1 cellular context compared by ENCODE assay signal in genomic region chr17:74373838-74374606, GRCh38.
TF ChIP-seq lines count a peak whose summit lies in the region.

No MANE protein-coding gene starts in this region.

TF ChIP-seq in HepG2, 621 proteins besides CTCF, POLR2A, EP300 and RAD21 (continued from another document and continues in another):
- TF ChIP-seq, protein P1, sequence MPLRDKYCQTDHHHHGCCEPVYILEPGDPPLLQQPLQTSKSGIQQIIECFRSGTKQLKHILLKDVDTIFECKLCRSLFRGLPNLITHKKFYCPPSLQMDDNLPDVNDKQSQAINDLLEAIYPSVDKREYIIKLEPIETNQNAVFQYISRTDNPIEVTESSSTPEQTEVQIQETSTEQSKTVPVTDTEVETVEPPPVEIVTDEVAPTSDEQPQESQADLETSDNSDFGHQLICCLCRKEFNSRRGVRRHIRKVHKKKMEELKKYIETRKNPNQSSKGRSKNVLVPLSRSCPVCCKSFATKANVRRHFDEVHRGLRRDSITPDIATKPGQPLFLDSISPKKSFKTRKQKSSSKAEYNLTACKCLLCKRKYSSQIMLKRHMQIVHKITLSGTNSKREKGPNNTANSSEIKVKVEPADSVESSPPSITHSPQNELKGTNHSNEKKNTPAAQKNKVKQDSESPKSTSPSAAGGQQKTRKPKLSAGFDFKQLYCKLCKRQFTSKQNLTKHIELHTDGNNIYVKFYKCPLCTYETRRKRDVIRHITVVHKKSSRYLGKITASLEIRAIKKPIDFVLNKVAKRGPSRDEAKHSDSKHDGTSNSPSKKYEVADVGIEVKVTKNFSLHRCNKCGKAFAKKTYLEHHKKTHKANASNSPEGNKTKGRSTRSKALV (CRISPR knock-in tag; IDR thresholded peaks at IDR 0.05) = no peak
- no peak for TF ChIP-seq ZNF30 (CRISPR knock-in tag; IDR thresholded peaks at IDR 0.05)
- TF ChIP-seq HHEX (CRISPR knock-in tag; IDR thresholded peaks at IDR 0.05) = no peak
- TF ChIP-seq SMAD3 (CRISPR knock-in tag; IDR thresholded peaks at IDR 0.05) = no peak
- TF ChIP-seq, protein P2, sequence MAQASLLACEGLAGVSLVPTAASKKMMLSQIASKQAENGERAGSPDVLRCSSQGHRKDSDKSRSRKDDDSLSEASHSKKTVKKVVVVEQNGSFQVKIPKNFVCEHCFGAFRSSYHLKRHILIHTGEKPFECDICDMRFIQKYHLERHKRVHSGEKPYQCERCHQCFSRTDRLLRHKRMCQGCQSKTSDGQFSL (CRISPR knock-in tag; IDR thresholded peaks at IDR 0.05) = no peak
- TF ChIP-seq ZNF292 (CRISPR knock-in tag; IDR thresholded peaks at IDR 0.05; ENCODE audit: borderline replicate concordance, low read depth) = peak; percentile 97; the same call in 1 of the 2 replicates
- peak; percentile 82; the same call in 1 of the 2 replicates for TF ChIP-seq PITX1 (CRISPR knock-in tag; IDR thresholded peaks at IDR 0.05)
- TF ChIP-seq, protein P3, sequence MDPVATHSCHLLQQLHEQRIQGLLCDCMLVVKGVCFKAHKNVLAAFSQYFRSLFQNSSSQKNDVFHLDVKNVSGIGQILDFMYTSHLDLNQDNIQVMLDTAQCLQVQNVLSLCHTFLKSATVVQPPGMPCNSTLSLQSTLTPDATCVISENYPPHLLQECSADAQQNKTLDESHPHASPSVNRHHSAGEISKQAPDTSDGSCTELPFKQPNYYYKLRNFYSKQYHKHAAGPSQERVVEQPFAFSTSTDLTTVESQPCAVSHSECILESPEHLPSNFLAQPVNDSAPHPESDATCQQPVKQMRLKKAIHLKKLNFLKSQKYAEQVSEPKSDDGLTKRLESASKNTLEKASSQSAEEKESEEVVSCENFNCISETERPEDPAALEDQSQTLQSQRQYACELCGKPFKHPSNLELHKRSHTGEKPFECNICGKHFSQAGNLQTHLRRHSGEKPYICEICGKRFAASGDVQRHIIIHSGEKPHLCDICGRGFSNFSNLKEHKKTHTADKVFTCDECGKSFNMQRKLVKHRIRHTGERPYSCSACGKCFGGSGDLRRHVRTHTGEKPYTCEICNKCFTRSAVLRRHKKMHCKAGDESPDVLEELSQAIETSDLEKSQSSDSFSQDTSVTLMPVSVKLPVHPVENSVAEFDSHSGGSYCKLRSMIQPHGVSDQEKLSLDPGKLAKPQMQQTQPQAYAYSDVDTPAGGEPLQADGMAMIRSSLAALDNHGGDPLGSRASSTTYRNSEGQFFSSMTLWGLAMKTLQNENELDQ (CRISPR knock-in tag; IDR thresholded peaks at IDR 0.05; ENCODE audit: borderline replicate concordance) = no peak
- TF ChIP-seq ZNF747 (CRISPR knock-in tag; IDR thresholded peaks at IDR 0.05; ENCODE audit: borderline replicate concordance) = no peak
- peak; percentile 48; the same call in 1 of the 2 replicates for TF ChIP-seq ZNF589 (CRISPR knock-in tag; conservative IDR thresholded peaks at IDR 0.05)
- no peak for TF ChIP-seq ZZZ3 (CRISPR knock-in tag; IDR thresholded peaks at IDR 0.05; ENCODE audit: borderline replicate concordance)
- TF ChIP-seq, protein P4, sequence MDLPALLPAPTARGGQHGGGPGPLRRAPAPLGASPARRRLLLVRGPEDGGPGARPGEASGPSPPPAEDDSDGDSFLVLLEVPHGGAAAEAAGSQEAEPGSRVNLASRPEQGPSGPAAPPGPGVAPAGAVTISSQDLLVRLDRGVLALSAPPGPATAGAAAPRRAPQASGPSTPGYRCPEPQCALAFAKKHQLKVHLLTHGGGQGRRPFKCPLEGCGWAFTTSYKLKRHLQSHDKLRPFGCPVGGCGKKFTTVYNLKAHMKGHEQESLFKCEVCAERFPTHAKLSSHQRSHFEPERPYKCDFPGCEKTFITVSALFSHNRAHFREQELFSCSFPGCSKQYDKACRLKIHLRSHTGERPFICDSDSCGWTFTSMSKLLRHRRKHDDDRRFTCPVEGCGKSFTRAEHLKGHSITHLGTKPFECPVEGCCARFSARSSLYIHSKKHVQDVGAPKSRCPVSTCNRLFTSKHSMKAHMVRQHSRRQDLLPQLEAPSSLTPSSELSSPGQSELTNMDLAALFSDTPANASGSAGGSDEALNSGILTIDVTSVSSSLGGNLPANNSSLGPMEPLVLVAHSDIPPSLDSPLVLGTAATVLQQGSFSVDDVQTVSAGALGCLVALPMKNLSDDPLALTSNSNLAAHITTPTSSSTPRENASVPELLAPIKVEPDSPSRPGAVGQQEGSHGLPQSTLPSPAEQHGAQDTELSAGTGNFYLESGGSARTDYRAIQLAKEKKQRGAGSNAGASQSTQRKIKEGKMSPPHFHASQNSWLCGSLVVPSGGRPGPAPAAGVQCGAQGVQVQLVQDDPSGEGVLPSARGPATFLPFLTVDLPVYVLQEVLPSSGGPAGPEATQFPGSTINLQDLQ (CRISPR knock-in tag; IDR thresholded peaks at IDR 0.05) = no peak
- no peak for TF ChIP-seq RFX1 (IDR thresholded peaks at IDR 0.05)
- peak; percentile 57; the same call in 1 of the 2 replicates for TF ChIP-seq ZNF605 (CRISPR knock-in tag; IDR thresholded peaks at IDR 0.05)
- no peak for TF ChIP-seq PCBP2 (optimal IDR thresholded peaks at IDR 0.05; ENCODE audit: low read depth, low read length, poor library complexity, severe bottlenecking)
- no peak for TF ChIP-seq ZNF24 (IDR thresholded peaks at IDR 0.05)
- no peak for TF ChIP-seq ZSCAN22 (CRISPR knock-in tag; IDR thresholded peaks at IDR 0.05)
- no peak for TF ChIP-seq KLF15 (CRISPR knock-in tag; IDR thresholded peaks at IDR 0.05; ENCODE audit: borderline replicate concordance)
- peak; percentile 91 for TF ChIP-seq ATF7 (IDR thresholded peaks at IDR 0.05)
- peak; percentile 99 for TF ChIP-seq ATF7 (CRISPR knock-in tag; IDR thresholded peaks at IDR 0.05)
- TF ChIP-seq EHMT2 (IDR thresholded peaks at IDR 0.05; ENCODE audit: borderline replicate concordance, low read depth, low read length) = no peak
- TF ChIP-seq BHLHE40 (IDR thresholded peaks at IDR 0.05; ENCODE audit: low read length) = peak; percentile 64
- no peak; the same call in 1 of the 2 replicates for TF ChIP-seq ZNF460 (CRISPR knock-in tag; IDR thresholded peaks at IDR 0.05; ENCODE audit: borderline replicate concordance)
- TF ChIP-seq SALL1 (CRISPR knock-in tag; IDR thresholded peaks at IDR 0.05) = peak; percentile 90
- TF ChIP-seq KAT8 (CRISPR knock-in tag; IDR thresholded peaks at IDR 0.05) = peak; percentile 93
- TF ChIP-seq LCORL (IDR thresholded peaks at IDR 0.05) = no peak
- peak; percentile 98 for TF ChIP-seq LCORL (CRISPR knock-in tag; IDR thresholded peaks at IDR 0.05)
- TF ChIP-seq PAXIP1 (CRISPR knock-in tag; conservative IDR thresholded peaks at IDR 0.05) = peak; percentile 95
- TF ChIP-seq GABPB1 (CRISPR knock-in tag; IDR thresholded peaks at IDR 0.05) = peak; percentile 93
- no peak for TF ChIP-seq FOXO4 (CRISPR knock-in tag; conservative IDR thresholded peaks at IDR 0.05)
- TF ChIP-seq ZNF276 (CRISPR knock-in tag; IDR thresholded peaks at IDR 0.05; ENCODE audit: low read depth) = no peak
- no peak for TF ChIP-seq SOX13 (IDR thresholded peaks at IDR 0.05)
- peak in 1 of 2 experiments; percentile 74; a peak in 2 of 4 replicates for TF ChIP-seq SOX13 (CRISPR knock-in tag; conservative IDR thresholded peaks at IDR 0.05 in 1 of 2, IDR thresholded peaks at IDR 0.05 in 1 of 2)
- TF ChIP-seq SIN3B (IDR thresholded peaks at IDR 0.05; ENCODE audit: low read length) = no peak
- TF ChIP-seq, protein P5, sequence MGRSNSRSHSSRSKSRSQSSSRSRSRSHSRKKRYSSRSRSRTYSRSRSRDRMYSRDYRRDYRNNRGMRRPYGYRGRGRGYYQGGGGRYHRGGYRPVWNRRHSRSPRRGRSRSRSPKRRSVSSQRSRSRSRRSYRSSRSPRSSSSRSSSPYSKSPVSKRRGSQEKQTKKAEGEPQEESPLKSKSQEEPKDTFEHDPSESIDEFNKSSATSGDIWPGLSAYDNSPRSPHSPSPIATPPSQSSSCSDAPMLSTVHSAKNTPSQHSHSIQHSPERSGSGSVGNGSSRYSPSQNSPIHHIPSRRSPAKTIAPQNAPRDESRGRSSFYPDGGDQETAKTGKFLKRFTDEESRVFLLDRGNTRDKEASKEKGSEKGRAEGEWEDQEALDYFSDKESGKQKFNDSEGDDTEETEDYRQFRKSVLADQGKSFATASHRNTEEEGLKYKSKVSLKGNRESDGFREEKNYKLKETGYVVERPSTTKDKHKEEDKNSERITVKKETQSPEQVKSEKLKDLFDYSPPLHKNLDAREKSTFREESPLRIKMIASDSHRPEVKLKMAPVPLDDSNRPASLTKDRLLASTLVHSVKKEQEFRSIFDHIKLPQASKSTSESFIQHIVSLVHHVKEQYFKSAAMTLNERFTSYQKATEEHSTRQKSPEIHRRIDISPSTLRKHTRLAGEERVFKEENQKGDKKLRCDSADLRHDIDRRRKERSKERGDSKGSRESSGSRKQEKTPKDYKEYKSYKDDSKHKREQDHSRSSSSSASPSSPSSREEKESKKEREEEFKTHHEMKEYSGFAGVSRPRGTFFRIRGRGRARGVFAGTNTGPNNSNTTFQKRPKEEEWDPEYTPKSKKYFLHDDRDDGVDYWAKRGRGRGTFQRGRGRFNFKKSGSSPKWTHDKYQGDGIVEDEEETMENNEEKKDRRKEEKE (IDR thresholded peaks at IDR 0.05) = no peak
- peak; percentile 95 for TF ChIP-seq ZNF792 (CRISPR knock-in tag; IDR thresholded peaks at IDR 0.05)
- peak; percentile 77 for TF ChIP-seq RARA (CRISPR knock-in tag; IDR thresholded peaks at IDR 0.05)
- TF ChIP-seq ZNF777 (CRISPR knock-in tag; IDR thresholded peaks at IDR 0.05) = no peak
- no peak for TF ChIP-seq KLF6 (CRISPR knock-in tag; IDR thresholded peaks at IDR 0.05)
- TF ChIP-seq POGZ (CRISPR knock-in tag; IDR thresholded peaks at IDR 0.05) = peak; percentile 74; the same call in 1 of the 2 replicates
- TF ChIP-seq NR2F1 (CRISPR knock-in tag; IDR thresholded peaks at IDR 0.05) = peak; percentile 75 to 78
- TF ChIP-seq ZSCAN25 (CRISPR knock-in tag; IDR thresholded peaks at IDR 0.05) = peak; percentile 52; the same call in 1 of the 2 replicates
- TF ChIP-seq ISX (CRISPR knock-in tag; conservative IDR thresholded peaks at IDR 0.05) = no peak
- TF ChIP-seq, protein P6, sequence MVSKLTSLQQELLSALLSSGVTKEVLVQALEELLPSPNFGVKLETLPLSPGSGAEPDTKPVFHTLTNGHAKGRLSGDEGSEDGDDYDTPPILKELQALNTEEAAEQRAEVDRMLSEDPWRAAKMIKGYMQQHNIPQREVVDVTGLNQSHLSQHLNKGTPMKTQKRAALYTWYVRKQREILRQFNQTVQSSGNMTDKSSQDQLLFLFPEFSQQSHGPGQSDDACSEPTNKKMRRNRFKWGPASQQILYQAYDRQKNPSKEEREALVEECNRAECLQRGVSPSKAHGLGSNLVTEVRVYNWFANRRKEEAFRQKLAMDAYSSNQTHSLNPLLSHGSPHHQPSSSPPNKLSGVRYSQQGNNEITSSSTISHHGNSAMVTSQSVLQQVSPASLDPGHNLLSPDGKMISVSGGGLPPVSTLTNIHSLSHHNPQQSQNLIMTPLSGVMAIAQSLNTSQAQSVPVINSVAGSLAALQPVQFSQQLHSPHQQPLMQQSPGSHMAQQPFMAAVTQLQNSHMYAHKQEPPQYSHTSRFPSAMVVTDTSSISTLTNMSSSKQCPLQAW (CRISPR knock-in tag; IDR thresholded peaks at IDR 0.05) = peak; percentile 89
- TF ChIP-seq ZNF234 (CRISPR knock-in tag; conservative IDR thresholded peaks at IDR 0.05) = no peak
- TF ChIP-seq FOXK2 (IDR thresholded peaks at IDR 0.05) = peak; percentile 72; the same call in 1 of the 2 replicates
- TF ChIP-seq ZNF124 (CRISPR knock-in tag; IDR thresholded peaks at IDR 0.05) = peak; percentile 62; the same call in 1 of the 2 replicates
